ENCODE assay signal across 28 cellular contexts in genomic region chr1:36825226-36825625, GRCh38.
"Had no signal": no experiment of that assay in that cellular context is flagged by ENCODE, and none has a peak within 500 bp of the region (broad histone marks: within the 10 kb centered on the region; RNA-seq: fewer than 3 reads in every experiment).

No MANE protein-coding gene starts in this region.

- ATAC-seq: activated CD8-positive, alpha-beta T cell treated with anti-CD3 and anti-CD28 coated beads, Interleukin-2, amount 10 ng/mL, durations not matched to agents 7 days and 5 days; activated naive CD4-positive, alpha-beta T cell treated with anti-CD3 and anti-CD28 coated beads, Interleukin-2, amount 50 U/mL, for 72 hours; activated T-cell treated with anti-CD3 and anti-CD28 coated beads, Interleukin-2, amount 50 U/mL, for 4 hours; body of pancreas had no signal

- H3K4me3 ChIP-seq: adrenal gland, body of pancreas, breast epithelium, SJCRH30, SK-N-MC had no signal

- H3K9me3 ChIP-seq: adrenal gland, body of pancreas, breast epithelium, SJCRH30 had no signal

- H3K27me3 ChIP-seq: adrenal gland, body of pancreas, breast epithelium had no signal

- DNase-seq: activated CD4-positive, alpha-beta T cell treated with anti-CD3 and anti-CD28 coated beads, Interleukin-2, amount 10 ng/mL, durations not matched to agents 24 days and 14 days; activated CD4-positive, alpha-beta T cell treated with anti-CD3 and anti-CD28 coated beads, Interleukin-2, amount 50 U/mL, for 4 hours; activated CD8-positive, alpha-beta T cell treated with anti-CD3 and anti-CD28 coated beads, Interleukin-2, amount 10 ng/mL, durations not matched to agents 7 days and 5 days; activated gamma-delta T cell treated with Interleukin-2 at 50 U/mL for 16 hours; activated naive CD4-positive, alpha-beta T cell treated with anti-CD3 and anti-CD28 coated beads for 36 hours; activated T-cell treated with anti-CD3 and anti-CD28 coated beads, Interleukin-2, amount 50 U/mL, for 4 hours; adrenal gland; body of pancreas; Kasumi-1; KG1; MM.1S; NCI-H1092; NCI-H1436 treated with DMSO at 0.1 percent for 48 hours; NCI-H187; NCI-H2029 treated with DMSO at 0.1 percent for 48 hours; NCI-H2107; NCI-H2171; NCI-H510A; NCI-H526; NCI-H748 treated with DMSO at 0.1 percent for 48 hours; OCI-M1; Right ventricle myocardium superior; SJCRH30 had no signal

- H3K4me1 ChIP-seq: adrenal gland, body of pancreas, breast epithelium, SJCRH30 had no signal

- H3K36me3 ChIP-seq: adrenal gland, breast epithelium, SJCRH30 had no signal

- H3K27ac ChIP-seq: adrenal gland, body of pancreas, breast epithelium, SJCRH30, SK-N-MC had no signal

- FAIRE-seq: astrocyte, TTC549 had no signal
